Comparison of ENCODE assay signal across 23 cellular contexts in the genomic region with DNA sequence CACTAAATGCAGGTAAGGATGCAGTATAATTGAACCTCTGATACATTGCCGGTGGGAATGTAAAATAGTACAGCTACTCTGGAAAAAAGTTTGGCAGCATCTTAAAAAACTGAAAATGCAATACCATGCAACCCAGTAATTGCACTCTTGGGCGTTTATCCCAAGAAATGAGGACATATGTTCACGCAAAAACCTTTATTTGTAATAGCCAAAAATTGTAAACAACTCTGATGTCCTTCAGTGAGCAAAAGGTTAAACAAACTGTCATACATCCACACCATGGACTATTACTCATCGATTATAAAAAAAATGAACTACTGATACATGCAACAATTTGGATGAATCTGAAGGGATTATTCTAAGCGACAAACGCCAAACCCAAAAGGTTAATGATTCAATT.
"Had no signal": no experiment of that assay in that cellular context is flagged by ENCODE, and none has a peak within 500 bp of the region (broad histone marks: within the 10 kb centered on the region; RNA-seq: fewer than 3 reads in every experiment).

No MANE protein-coding gene starts in this region.

- H3K9me3 ChIP-seq: adrenal gland, left ventricle myocardium inferior, tibial artery had no signal

- H3K27me3 ChIP-seq: adrenal gland, hepatocyte, tibial artery had no signal

- H3K4me3 ChIP-seq: adrenal gland, hepatocyte, left ventricle myocardium inferior, tibial artery had no signal

- H3K27me3 Mint-ChIP-seq: activated CD8-positive, alpha-beta memory T cell treated with anti-CD3 and anti-CD28 coated beads, Interleukin-2, amount 10 ng/mL, durations not matched to agents 7 days and 5 days; activated naive CD4-positive, alpha-beta T cell treated with anti-CD3 and anti-CD28 coated beads, Interleukin-2, amount 10 ng/mL, durations not matched to agents 7 days and 5 days; central memory CD8-positive, alpha-beta T cell; stimulated activated naive CD8-positive, alpha-beta T cell treated with anti-CD3 and anti-CD28 coated beads, Interleukin-15, amount 100 ng/mL, for 72 hours had no signal

- H3K4me2 ChIP-seq: hepatocyte had no signal

- H3K4me3 Mint-ChIP-seq: activated CD8-positive, alpha-beta memory T cell treated with anti-CD3 and anti-CD28 coated beads, Interleukin-2, amount 10 ng/mL, durations not matched to agents 7 days and 5 days; activated naive CD4-positive, alpha-beta T cell treated with anti-CD3 and anti-CD28 coated beads, Interleukin-2, amount 10 ng/mL, durations not matched to agents 7 days and 5 days; central memory CD8-positive, alpha-beta T cell; nephron progenitor cell; stimulated activated naive CD8-positive, alpha-beta T cell treated with anti-CD3 and anti-CD28 coated beads, Interleukin-15, amount 100 ng/mL, for 72 hours; T-helper 1 cell treated with Interleukin-12 subunit alpha and Interleukin-12 subunit beta and Interleukin-4 antibody, amounts not matched to agents 30 μg/mL and 1 μg/mL, for 36 hours had no signal

- DNase-seq: activated CD4-positive, alpha-beta T cell treated with anti-CD3 and anti-CD28 coated beads for 4 hours; activated CD4-positive, alpha-beta T cell treated with anti-CD3 and anti-CD28 coated beads, Interleukin-2, amount 50 U/mL, for 48 hours; activated CD4-positive, CD25-positive, alpha-beta regulatory T cell; activated CD8-positive, alpha-beta memory T cell treated with anti-CD3 and anti-CD28 coated beads, Interleukin-2, amount 10 ng/mL, durations not matched to agents 7 days and 5 days; activated naive CD4-positive, alpha-beta T cell treated with anti-CD3 and anti-CD28 coated beads, Interleukin-2, amount 10 ng/mL, durations not matched to agents 7 days and 5 days; activated T-cell treated with anti-CD3 and anti-CD28 coated beads for 4 hours; adrenal gland; effector memory CD4-positive, alpha-beta T cell; glutamatergic neuron; left ventricle myocardium inferior; mammary epithelial cell; midbrain; nephron progenitor cell; nucleus accumbens; right cardiac atrium; stimulated activated CD4-positive, alpha-beta T cell treated with anti-CD3 and anti-CD28 coated beads, Interleukin-4, amount 100 ng/mL, for 24 hours; stimulated activated naive CD8-positive, alpha-beta T cell treated with anti-CD3 and anti-CD28 coated beads, Interleukin-15, amount 100 ng/mL, for 72 hours; tibial artery had no signal

- H3K4me1 ChIP-seq: adrenal gland, parathyroid adenoma, tibial artery had no signal

- H2AFZ ChIP-seq: hepatocyte, parathyroid adenoma had no signal

- H3K27ac Mint-ChIP-seq: activated naive CD4-positive, alpha-beta T cell treated with anti-CD3 and anti-CD28 coated beads, Interleukin-2, amount 10 ng/mL, durations not matched to agents 7 days and 5 days; nephron progenitor cell; T-helper 1 cell treated with Interleukin-12 subunit alpha and Interleukin-12 subunit beta and Interleukin-4 antibody, amounts not matched to agents 30 μg/mL and 1 μg/mL, for 36 hours had no signal

- ATAC-seq: activated CD8-positive, alpha-beta memory T cell treated with anti-CD3 and anti-CD28 coated beads, Interleukin-2, amount 10 ng/mL, durations not matched to agents 7 days and 5 days; esophagus mucosa; right cardiac atrium; stimulated activated naive CD8-positive, alpha-beta T cell treated with anti-CD3 and anti-CD28 coated beads, Interleukin-15, amount 100 ng/mL, for 72 hours had no signal

- H3K27ac ChIP-seq: adrenal gland, hepatocyte, left ventricle myocardium inferior, parathyroid adenoma, tibial artery had no signal

- H3K9me3 Mint-ChIP-seq: activated naive CD4-positive, alpha-beta T cell treated with anti-CD3 and anti-CD28 coated beads, Interleukin-2, amount 10 ng/mL, durations not matched to agents 7 days and 5 days; central memory CD8-positive, alpha-beta T cell; nephron progenitor cell; stimulated activated naive CD8-positive, alpha-beta T cell treated with anti-CD3 and anti-CD28 coated beads, Interleukin-15, amount 100 ng/mL, for 72 hours; T-helper 1 cell treated with Interleukin-12 subunit alpha and Interleukin-12 subunit beta and Interleukin-4 antibody, amounts not matched to agents 30 μg/mL and 1 μg/mL, for 36 hours had no signal

- H3K9ac ChIP-seq: parathyroid adenoma had no signal

- H3K4me1 Mint-ChIP-seq: nephron progenitor cell had no signal
